8 cellular contexts compared by ENCODE assay signal in genomic region chr10:3811331-3811870, GRCh38. TPM values are rescaled to one million over a fixed set of nuclear protein-coding genes. Genes with fewer than 3 reads are reported as not detected.
DNase-seq lines count a peak whose midpoint lies in the region; ATAC-seq and TF ChIP-seq lines count a peak whose summit lies in the region.

No MANE protein-coding gene starts in this region.

- no peaks in the 10 kb centered on the region for H3K27me3 ChIP-seq in colonic mucosa
- H3K27me3 ChIP-seq in HAP-1 (ENCODE audit: low read depth) = no peaks in the 10 kb centered on the region

- peak; percentile 53 for DNase-seq in activated T-cell treated with anti-CD3 and anti-CD28 coated beads for 24 hours (ENCODE audit: low read depth)
- DNase-seq in activated T-cell treated with anti-CD3 and anti-CD28 coated beads for 4 hours = no peak
- peak; percentile 61 for DNase-seq in SW480 (ENCODE audit: low spot score)
- no peak for DNase-seq in colonic mucosa
- DNase-seq in mucosa of gallbladder (ENCODE audit: low spot score) = peak; percentile 57
- no peak for DNase-seq in SIG-M5 (lab: John Stamatoyannopoulos, UW)
- no peak for DNase-seq in HAP-1 (ENCODE audit: low spot score in 2 of 2)

- in situ Hi-C loops in HAP-1 (cut with MboI; ENCODE audit: low sequenced_read_pairs) = no loop called here

- H3K4me1 ChIP-seq in colonic mucosa (peaks cover 11% of the 10 kb centered on the region), HAP-1 (no peaks in the 10 kb centered on the region)

- intact Hi-C loops in colonic mucosa (cut with DNase I) = no loop called here

- H3K36me3 ChIP-seq in colonic mucosa = no peaks in the 10 kb centered on the region
- no peaks in the 10 kb centered on the region for H3K36me3 ChIP-seq in HAP-1 (replicated peaks)

- TF ChIP-seq CTCF in colonic mucosa (IDR thresholded peaks at IDR 0.05) = no peak

- peak overlapping the region; percentile 86 for H3K27ac ChIP-seq in colonic mucosa

- H3K9me3 ChIP-seq in colonic mucosa (no peaks in the 10 kb centered on the region), HAP-1 (no peaks in the 10 kb centered on the region)

- no peak overlapping the region for H3K4me3 ChIP-seq in colonic mucosa
- no peak overlapping the region for H3K4me3 ChIP-seq in HAP-1

- ATAC-seq in HG03066 (IDR thresholded peaks at IDR 0.05; ENCODE audit: low read depth, unreplicated experiment) = peak; percentile 79

- H3K9ac ChIP-seq in colonic mucosa (ENCODE audit: low read depth in 2 of 2, low read length in 2 of 2) = peak overlapping the region; percentile 52 to 89

RNA-seq across cellular contexts. Expression of gene KLF6, which starts 26.4 kb away (rescaled TPM):
- 100 to 1,000 TPM; 106 to 299 TPM for total RNA-seq in colonic mucosa
- 165 TPM for total RNA-seq in mucosa of gallbladder

Comparison
In these comparisons a context has a peak if more than half of its experiments do, and no peak if none do; other contexts are left out.
1. DNase-seq: peak in activated T-cell treated with anti-CD3 and anti-CD28 coated beads for 24 hours (single experiment), SW480 (single experiment) and mucosa of gallbladder (single experiment); none in activated T-cell treated with anti-CD3 and anti-CD28 coated beads for 4 hours (single experiment), colonic mucosa (single experiment), SIG-M5 (single experiment) and HAP-1 (0 of 2).